1 cellular context compared by ENCODE assay signal in the genomic region with DNA sequence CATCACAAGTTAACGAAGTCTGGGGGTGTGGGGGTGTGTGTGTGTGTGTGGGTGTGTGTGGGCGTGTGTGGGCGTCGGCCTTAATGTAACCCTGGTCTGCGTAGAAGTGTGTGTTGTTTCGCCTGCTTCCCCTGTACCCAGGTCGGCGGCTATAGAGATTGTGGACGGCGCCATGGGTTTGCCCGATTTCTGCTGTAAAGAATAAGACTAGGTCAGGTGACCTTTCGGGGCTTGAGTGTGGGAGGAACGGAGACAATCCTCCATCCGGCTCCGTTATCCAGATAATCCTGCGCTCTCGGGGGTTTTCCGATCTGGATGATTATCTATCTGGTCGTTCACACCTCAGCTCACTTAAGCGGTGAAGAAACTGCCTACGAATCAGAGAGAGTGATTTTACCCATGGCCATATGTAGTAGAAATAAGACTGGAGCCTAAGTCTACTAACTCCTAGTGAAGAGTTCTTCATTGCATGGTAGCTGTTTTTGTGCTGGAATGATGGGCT.
TF ChIP-seq lines count a peak whose summit lies in the region.

No MANE protein-coding gene starts in this region.

TF ChIP-seq in HEK293, 187 proteins besides CTCF, POLR2A, EP300 and RAD21 (continued from another document and continues in another):
- TF ChIP-seq KLF9 (tag by site-specific recombination; IDR thresholded peaks at IDR 0.05; ENCODE audit: low read depth) (peak; percentile 93), TCF7L2 (IDR thresholded peaks at IDR 0.05; ENCODE audit: borderline replicate concordance, low read depth, low read length) (no peak), GLI4 (tag by site-specific recombination; IDR thresholded peaks at IDR 0.05) (no peak), EGR2 (tag by site-specific recombination; IDR thresholded peaks at IDR 0.05; ENCODE audit: low read depth) (peak; percentile 99), ZFP69B (tag by site-specific recombination; IDR thresholded peaks at IDR 0.05) (0 out of 2 replicates have a peak, but pooled peaks have one; percentile 18), ZNF514 (tag by site-specific recombination; IDR thresholded peaks at IDR 0.05) (no peak), GLIS1 (tag by site-specific recombination; IDR thresholded peaks at IDR 0.05) (no peak), ZNF341 (tag by site-specific recombination; IDR thresholded peaks at IDR 0.05; ENCODE audit: low read depth) (no peak), PRDM1 (tag by site-specific recombination; IDR thresholded peaks at IDR 0.05) (no peak), ZFHX2 (tag by site-specific recombination; conservative IDR thresholded peaks at IDR 0.05) (peak; percentile 97), ZFP37 (tag by site-specific recombination; IDR thresholded peaks at IDR 0.05) (no peak), BCL11B (tag by site-specific recombination; IDR thresholded peaks at IDR 0.05; ENCODE audit: low read depth) (0 out of 2 replicates have a peak, but pooled peaks have one; percentile 70), ZFP41 (tag by site-specific recombination; IDR thresholded peaks at IDR 0.05; ENCODE audit: borderline replicate concordance) (no peak), ZEB2 (tag by site-specific recombination; IDR thresholded peaks at IDR 0.05) (no peak; the same call in 1 of the 2 replicates), ZNF501 (tag by site-specific recombination; IDR thresholded peaks at IDR 0.05) (peak; percentile 16; the same call in 1 of the 2 replicates), ZNF311 (tag by site-specific recombination; IDR thresholded peaks at IDR 0.05; ENCODE audit: borderline replicate concordance) (no peak), SCRT2 (tag by site-specific recombination; IDR thresholded peaks at IDR 0.05) (no peak), ZNF354C (tag by site-specific recombination; IDR thresholded peaks at IDR 0.05; ENCODE audit: borderline replicate concordance, low read depth) (no peak), ZBTB48 (tag by site-specific recombination; IDR thresholded peaks at IDR 0.05) (peak; percentile 49; the same call in 1 of the 2 replicates), ZNF391 (tag by site-specific recombination; IDR thresholded peaks at IDR 0.05; ENCODE audit: borderline replicate concordance, low read depth) (peak; percentile 78; the same call in 1 of the 2 replicates), MYNN (tag by site-specific recombination; IDR thresholded peaks at IDR 0.05; ENCODE audit: borderline replicate concordance) (no peak), ZNF239 (tag by site-specific recombination; IDR thresholded peaks at IDR 0.05) (no peak), ZNF221 (tag by site-specific recombination; IDR thresholded peaks at IDR 0.05; ENCODE audit: borderline replicate concordance) (no peak), ZNF510 (tag by site-specific recombination; IDR thresholded peaks at IDR 0.05; ENCODE audit: insufficient replicate concordance) (no peak), YY1 (tag by site-specific recombination; IDR thresholded peaks at IDR 0.05) (no peak), IKZF3 (tag by site-specific recombination; IDR thresholded peaks at IDR 0.05) (no peak), YY2 (tag by site-specific recombination; IDR thresholded peaks at IDR 0.05) (peak; percentile 26; the same call in 1 of the 2 replicates), ZNF112 (tag by site-specific recombination; IDR thresholded peaks at IDR 0.05) (no peak), FEZF1 (tag by site-specific recombination; IDR thresholded peaks at IDR 0.05) (no peak), ZNF157 (tag by site-specific recombination; IDR thresholded peaks at IDR 0.05) (no peak), ZNF585B (tag by site-specific recombination; IDR thresholded peaks at IDR 0.05) (no peak), ZNF335 (tag by site-specific recombination; conservative IDR thresholded peaks at IDR 0.05) (no peak)
- TF ChIP-seq, protein P1, sequence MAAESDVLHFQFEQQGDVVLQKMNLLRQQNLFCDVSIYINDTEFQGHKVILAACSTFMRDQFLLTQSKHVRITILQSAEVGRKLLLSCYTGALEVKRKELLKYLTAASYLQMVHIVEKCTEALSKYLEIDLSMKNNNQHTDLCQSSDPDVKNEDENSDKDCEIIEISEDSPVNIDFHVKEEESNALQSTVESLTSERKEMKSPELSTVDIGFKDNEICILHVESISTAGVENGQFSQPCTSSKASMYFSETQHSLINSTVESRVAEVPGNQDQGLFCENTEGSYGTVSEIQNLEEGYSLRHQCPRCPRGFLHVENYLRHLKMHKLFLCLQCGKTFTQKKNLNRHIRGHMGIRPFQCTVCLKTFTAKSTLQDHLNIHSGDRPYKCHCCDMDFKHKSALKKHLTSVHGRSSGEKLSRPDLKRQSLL (tag by site-specific recombination; IDR thresholded peaks at IDR 0.05): no peak
- TF ChIP-seq, protein P2, sequence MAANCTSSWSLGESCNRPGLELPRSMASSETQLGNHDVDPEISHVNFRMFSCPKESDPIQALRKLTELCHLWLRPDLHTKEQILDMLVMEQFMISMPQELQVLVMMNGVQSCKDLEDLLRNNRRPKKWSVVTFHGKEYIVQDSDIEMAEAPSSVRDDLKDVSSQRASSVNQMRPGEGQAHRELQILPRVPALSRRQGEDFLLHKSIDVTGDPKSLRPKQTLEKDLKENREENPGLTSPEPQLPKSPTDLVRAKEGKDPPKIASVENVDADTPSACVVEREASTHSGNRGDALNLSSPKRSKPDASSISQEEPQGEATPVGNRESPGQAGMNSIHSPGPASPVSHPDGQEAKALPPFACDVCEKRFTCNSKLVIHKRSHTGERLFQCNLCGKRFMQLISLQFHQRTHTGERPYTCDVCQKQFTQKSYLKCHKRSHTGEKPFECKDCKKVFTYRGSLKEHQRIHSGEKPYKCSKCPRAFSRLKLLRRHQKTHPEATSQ (tag by site-specific recombination; IDR thresholded peaks at IDR 0.05): no peak
- TF ChIP-seq, protein P3, sequence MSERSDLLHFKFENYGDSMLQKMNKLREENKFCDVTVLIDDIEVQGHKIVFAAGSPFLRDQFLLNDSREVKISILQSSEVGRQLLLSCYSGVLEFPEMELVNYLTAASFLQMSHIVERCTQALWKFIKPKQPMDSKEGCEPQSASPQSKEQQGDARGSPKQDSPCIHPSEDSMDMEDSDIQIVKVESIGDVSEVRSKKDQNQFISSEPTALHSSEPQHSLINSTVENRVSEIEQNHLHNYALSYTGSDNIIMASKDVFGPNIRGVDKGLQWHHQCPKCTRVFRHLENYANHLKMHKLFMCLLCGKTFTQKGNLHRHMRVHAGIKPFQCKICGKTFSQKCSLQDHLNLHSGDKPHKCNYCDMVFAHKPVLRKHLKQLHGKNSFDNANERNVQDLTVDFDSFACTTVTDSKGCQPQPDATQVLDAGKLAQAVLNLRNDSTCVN (tag by site-specific recombination; optimal IDR thresholded peaks at IDR 0.05): peak; percentile 1
- TF ChIP-seq, protein P4, sequence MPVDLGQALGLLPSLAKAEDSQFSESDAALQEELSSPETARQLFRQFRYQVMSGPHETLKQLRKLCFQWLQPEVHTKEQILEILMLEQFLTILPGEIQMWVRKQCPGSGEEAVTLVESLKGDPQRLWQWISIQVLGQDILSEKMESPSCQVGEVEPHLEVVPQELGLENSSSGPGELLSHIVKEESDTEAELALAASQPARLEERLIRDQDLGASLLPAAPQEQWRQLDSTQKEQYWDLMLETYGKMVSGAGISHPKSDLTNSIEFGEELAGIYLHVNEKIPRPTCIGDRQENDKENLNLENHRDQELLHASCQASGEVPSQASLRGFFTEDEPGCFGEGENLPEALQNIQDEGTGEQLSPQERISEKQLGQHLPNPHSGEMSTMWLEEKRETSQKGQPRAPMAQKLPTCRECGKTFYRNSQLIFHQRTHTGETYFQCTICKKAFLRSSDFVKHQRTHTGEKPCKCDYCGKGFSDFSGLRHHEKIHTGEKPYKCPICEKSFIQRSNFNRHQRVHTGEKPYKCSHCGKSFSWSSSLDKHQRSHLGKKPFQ (tag by site-specific recombination; IDR thresholded peaks at IDR 0.05): no peak
- TF ChIP-seq, protein P5, sequence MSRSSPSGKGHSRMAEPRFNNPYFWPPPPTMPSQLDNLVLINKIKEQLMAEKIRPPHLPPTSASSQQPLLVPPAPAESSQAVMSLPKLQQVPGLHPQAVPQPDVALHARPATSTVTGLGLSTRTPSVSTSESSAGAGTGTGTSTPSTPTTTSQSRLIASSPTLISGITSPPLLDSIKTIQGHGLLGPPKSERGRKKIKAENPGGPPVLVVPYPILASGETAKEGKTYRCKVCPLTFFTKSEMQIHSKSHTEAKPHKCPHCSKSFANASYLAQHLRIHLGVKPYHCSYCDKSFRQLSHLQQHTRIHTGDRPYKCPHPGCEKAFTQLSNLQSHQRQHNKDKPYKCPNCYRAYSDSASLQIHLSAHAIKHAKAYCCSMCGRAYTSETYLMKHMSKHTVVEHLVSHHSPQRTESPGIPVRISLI (tag by site-specific recombination; IDR thresholded peaks at IDR 0.05): no peak
- TF ChIP-seq, protein P6, sequence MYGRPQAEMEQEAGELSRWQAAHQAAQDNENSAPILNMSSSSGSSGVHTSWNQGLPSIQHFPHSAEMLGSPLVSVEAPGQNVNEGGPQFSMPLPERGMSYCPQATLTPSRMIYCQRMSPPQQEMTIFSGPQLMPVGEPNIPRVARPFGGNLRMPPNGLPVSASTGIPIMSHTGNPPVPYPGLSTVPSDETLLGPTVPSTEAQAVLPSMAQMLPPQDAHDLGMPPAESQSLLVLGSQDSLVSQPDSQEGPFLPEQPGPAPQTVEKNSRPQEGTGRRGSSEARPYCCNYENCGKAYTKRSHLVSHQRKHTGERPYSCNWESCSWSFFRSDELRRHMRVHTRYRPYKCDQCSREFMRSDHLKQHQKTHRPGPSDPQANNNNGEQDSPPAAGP (tag by site-specific recombination; IDR thresholded peaks at IDR 0.05): no peak; the same call in 1 of the 2 replicates
- TF ChIP-seq, protein P7, sequence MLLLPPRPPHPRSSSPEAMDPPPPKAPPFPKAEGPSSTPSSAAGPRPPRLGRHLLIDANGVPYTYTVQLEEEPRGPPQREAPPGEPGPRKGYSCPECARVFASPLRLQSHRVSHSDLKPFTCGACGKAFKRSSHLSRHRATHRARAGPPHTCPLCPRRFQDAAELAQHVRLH (tag by site-specific recombination; IDR thresholded peaks at IDR 0.05): no peak
- TF ChIP-seq, protein P8, sequence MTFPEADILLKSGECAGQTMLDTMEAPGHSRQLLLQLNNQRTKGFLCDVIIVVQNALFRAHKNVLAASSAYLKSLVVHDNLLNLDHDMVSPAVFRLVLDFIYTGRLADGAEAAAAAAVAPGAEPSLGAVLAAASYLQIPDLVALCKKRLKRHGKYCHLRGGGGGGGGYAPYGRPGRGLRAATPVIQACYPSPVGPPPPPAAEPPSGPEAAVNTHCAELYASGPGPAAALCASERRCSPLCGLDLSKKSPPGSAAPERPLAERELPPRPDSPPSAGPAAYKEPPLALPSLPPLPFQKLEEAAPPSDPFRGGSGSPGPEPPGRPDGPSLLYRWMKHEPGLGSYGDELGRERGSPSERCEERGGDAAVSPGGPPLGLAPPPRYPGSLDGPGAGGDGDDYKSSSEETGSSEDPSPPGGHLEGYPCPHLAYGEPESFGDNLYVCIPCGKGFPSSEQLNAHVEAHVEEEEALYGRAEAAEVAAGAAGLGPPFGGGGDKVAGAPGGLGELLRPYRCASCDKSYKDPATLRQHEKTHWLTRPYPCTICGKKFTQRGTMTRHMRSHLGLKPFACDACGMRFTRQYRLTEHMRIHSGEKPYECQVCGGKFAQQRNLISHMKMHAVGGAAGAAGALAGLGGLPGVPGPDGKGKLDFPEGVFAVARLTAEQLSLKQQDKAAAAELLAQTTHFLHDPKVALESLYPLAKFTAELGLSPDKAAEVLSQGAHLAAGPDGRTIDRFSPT (tag by site-specific recombination; IDR thresholded peaks at IDR 0.05): no peak
- TF ChIP-seq, protein P9, sequence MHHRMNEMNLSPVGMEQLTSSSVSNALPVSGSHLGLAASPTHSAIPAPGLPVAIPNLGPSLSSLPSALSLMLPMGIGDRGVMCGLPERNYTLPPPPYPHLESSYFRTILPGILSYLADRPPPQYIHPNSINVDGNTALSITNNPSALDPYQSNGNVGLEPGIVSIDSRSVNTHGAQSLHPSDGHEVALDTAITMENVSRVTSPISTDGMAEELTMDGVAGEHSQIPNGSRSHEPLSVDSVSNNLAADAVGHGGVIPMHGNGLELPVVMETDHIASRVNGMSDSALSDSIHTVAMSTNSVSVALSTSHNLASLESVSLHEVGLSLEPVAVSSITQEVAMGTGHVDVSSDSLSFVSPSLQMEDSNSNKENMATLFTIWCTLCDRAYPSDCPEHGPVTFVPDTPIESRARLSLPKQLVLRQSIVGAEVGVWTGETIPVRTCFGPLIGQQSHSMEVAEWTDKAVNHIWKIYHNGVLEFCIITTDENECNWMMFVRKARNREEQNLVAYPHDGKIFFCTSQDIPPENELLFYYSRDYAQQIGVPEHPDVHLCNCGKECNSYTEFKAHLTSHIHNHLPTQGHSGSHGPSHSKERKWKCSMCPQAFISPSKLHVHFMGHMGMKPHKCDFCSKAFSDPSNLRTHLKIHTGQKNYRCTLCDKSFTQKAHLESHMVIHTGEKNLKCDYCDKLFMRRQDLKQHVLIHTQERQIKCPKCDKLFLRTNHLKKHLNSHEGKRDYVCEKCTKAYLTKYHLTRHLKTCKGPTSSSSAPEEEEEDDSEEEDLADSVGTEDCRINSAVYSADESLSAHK (tag by site-specific recombination; IDR thresholded peaks at IDR 0.05): no peak
- TF ChIP-seq, protein P10, sequence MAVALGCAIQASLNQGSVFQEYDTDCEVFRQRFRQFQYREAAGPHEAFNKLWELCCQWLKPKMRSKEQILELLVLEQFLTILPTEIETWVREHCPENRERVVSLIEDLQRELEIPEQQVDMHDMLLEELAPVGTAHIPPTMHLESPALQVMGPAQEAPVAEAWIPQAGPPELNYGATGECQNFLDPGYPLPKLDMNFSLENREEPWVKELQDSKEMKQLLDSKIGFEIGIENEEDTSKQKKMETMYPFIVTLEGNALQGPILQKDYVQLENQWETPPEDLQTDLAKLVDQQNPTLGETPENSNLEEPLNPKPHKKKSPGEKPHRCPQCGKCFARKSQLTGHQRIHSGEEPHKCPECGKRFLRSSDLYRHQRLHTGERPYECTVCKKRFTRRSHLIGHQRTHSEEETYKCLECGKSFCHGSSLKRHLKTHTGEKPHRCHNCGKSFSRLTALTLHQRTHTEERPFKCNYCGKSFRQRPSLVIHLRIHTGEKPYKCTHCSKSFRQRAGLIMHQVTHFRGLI (tag by site-specific recombination; IDR thresholded peaks at IDR 0.05): no peak
- TF ChIP-seq, protein P11, sequence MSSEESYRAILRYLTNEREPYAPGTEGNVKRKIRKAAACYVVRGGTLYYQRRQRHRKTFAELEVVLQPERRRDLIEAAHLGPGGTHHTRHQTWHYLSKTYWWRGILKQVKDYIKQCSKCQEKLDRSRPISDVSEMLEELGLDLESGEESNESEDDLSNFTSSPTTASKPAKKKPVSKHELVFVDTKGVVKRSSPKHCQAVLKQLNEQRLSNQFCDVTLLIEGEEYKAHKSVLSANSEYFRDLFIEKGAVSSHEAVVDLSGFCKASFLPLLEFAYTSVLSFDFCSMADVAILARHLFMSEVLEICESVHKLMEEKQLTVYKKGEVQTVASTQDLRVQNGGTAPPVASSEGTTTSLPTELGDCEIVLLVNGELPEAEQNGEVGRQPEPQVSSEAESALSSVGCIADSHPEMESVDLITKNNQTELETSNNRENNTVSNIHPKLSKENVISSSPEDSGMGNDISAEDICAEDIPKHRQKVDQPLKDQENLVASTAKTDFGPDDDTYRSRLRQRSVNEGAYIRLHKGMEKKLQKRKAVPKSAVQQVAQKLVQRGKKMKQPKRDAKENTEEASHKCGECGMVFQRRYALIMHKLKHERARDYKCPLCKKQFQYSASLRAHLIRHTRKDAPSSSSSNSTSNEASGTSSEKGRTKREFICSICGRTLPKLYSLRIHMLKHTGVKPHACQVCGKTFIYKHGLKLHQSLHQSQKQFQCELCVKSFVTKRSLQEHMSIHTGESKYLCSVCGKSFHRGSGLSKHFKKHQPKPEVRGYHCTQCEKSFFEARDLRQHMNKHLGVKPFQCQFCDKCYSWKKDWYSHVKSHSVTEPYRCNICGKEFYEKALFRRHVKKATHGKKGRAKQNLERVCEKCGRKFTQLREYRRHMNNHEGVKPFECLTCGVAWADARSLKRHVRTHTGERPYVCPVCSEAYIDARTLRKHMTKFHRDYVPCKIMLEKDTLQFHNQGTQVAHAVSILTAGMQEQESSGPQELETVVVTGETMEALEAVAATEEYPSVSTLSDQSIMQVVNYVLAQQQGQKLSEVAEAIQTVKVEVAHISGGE (tag by site-specific recombination; conservative IDR thresholded peaks at IDR 0.05; ENCODE audit: low read depth): peak; percentile 19; the same call in 1 of the 2 replicates
